Comparison of ENCODE assay signal across 11 cellular contexts in genomic region chrX:15301924-15302323, GRCh38. TPM values are rescaled to one million over a fixed set of nuclear protein-coding genes. Genes with fewer than 3 reads are reported as not detected.
A peak's percentile ranks its signal among the peaks of the same experiment; 100 is the strongest.
DNase-seq lines count a peak whose midpoint lies in the region; ATAC-seq lines count a peak whose summit lies in the region.
"Had no signal": no experiment of that assay in that cellular context is flagged by ENCODE, and none has a peak within 500 bp of the region (broad histone marks: within the 10 kb centered on the region; RNA-seq: fewer than 3 reads in every experiment).

No MANE protein-coding gene starts in this region.

- no peak overlapping the region for H2AK5ac ChIP-seq in trophoblast cell (ENCODE audit: low read length)

- H2BK12ac ChIP-seq in trophoblast cell (ENCODE audit: low read length): no peak overlapping the region

- H4K91ac ChIP-seq in trophoblast cell (ENCODE audit: low read depth, low read length): no peak overlapping the region

- no peak overlapping the region for H3K18ac ChIP-seq in trophoblast cell (ENCODE audit: low read length)

- no peak overlapping the region for H2BK120ac ChIP-seq in trophoblast cell (ENCODE audit: insufficient read depth, low read length, poor library complexity)

- intact Hi-C loops in dendritic cell treated with granulocyte-macrophage colony-stimulating factor and Interleukin-4, amounts not matched to agents 40 ng/mL and 50 ng/mL, for 4 days (cut with micrococcal nuclease): loop anchor here (2.0 kb wide), 2 partner anchors 47 to 167 kb away; no protein-coding TSS in a partner anchor

- H3K23ac ChIP-seq in trophoblast cell (ENCODE audit: low read length): no peak overlapping the region

- H3K36me3 Mint-ChIP-seq in dendritic cell treated with granulocyte-macrophage colony-stimulating factor and Interleukin-4, amounts not matched to agents 40 ng/mL and 50 ng/mL, for 4 days (ENCODE audit: low read depth): no peaks in the 10 kb centered on the region

- H3K4me1 ChIP-seq in trophoblast cell (ENCODE audit: control insufficient read depth in 1 of 2, insufficient read depth in 2 of 2, low read length in 2 of 2): peaks cover 0 to 2% of the 10 kb centered on the region in 2 experiments
- H3K4me1 ChIP-seq: Peyer's patch had no signal

- H3K27me3 Mint-ChIP-seq in dendritic cell treated with granulocyte-macrophage colony-stimulating factor and Interleukin-4, amounts not matched to agents 40 ng/mL and 50 ng/mL, for 4 days: no peaks in the 10 kb centered on the region

- H3K9me3 ChIP-seq in trophoblast cell (ENCODE audit: insufficient read depth, low read depth, low read length): no peaks in the 10 kb centered on the region
- H3K9me3 ChIP-seq: Peyer's patch had no signal

- H2BK5ac ChIP-seq in trophoblast cell (ENCODE audit: low read depth, low read length, poor library complexity): no peak overlapping the region

- H3K4ac ChIP-seq in trophoblast cell (ENCODE audit: low read depth, low read length): no peak overlapping the region

- H3K9ac ChIP-seq in trophoblast cell (ENCODE audit: low read length): no peak overlapping the region

- H3K27me3 ChIP-seq in trophoblast cell (ENCODE audit: insufficient read depth, low read length): no peaks in the 10 kb centered on the region
- H3K27me3 ChIP-seq: Peyer's patch had no signal

- peaks cover 33% of the 10 kb centered on the region for H3K4me1 Mint-ChIP-seq in dendritic cell treated with granulocyte-macrophage colony-stimulating factor and Interleukin-4, amounts not matched to agents 40 ng/mL and 50 ng/mL, for 4 days (ENCODE audit: low read depth)

- no peak overlapping the region for H3K27ac ChIP-seq in trophoblast cell (ENCODE audit: low read depth, low read length)
- H3K27ac ChIP-seq: Peyer's patch, skin epidermis had no signal

- H3K27ac Mint-ChIP-seq in dendritic cell treated with granulocyte-macrophage colony-stimulating factor and Interleukin-4, amounts not matched to agents 40 ng/mL and 50 ng/mL, for 4 days: peak overlapping the region; percentile 62

- H3K4me3 Mint-ChIP-seq in dendritic cell treated with granulocyte-macrophage colony-stimulating factor and Interleukin-4, amounts not matched to agents 40 ng/mL and 50 ng/mL, for 4 days: no peak overlapping the region

- no peaks in the 10 kb centered on the region for H3K79me1 ChIP-seq in trophoblast cell (ENCODE audit: low read length)

- no peaks in the 10 kb centered on the region for H3K36me3 ChIP-seq in trophoblast cell (ENCODE audit: control insufficient read depth in 1 of 2, insufficient read depth in 2 of 2, low read length in 2 of 2)
- H3K36me3 ChIP-seq: Peyer's patch had no signal

- no CpG with 5 or more reads among the region's 4 CpGs for WGBS in trophoblast cell (ENCODE audit: extremely low coverage, insufficient coverage, insufficient read length)

- H4K12ac ChIP-seq in trophoblast cell (ENCODE audit: low read depth, low read length): no peak overlapping the region

- H3K14ac ChIP-seq in trophoblast cell (ENCODE audit: low read length): no peak overlapping the region

- peak; percentile 88 for DNase-seq in MV-4-11 (lab: John Stamatoyannopoulos, UW)
- peak; percentile 6 to 39 for DNase-seq in trophoblast cell
- no peak for DNase-seq in putamen (ENCODE audit: low spot score)
- DNase-seq: central memory CD4-positive, alpha-beta T cell had no signal

- no peak overlapping the region for H3K4me3 ChIP-seq in trophoblast cell (ENCODE audit: low read depth, low read length)
- H3K4me3 ChIP-seq: Peyer's patch, skin epidermis had no signal

- no peaks in the 10 kb centered on the region for H3K9me3 Mint-ChIP-seq in dendritic cell treated with granulocyte-macrophage colony-stimulating factor and Interleukin-4, amounts not matched to agents 40 ng/mL and 50 ng/mL, for 4 days

- no peak overlapping the region for H3K4me2 ChIP-seq in trophoblast cell (ENCODE audit: low read length)

- no peak overlapping the region for H4K8ac ChIP-seq in trophoblast cell (ENCODE audit: low read depth, low read length)

- no peak overlapping the region for H2AFZ ChIP-seq in trophoblast cell (ENCODE audit: insufficient read depth, low read length, poor library complexity)

- ATAC-seq in GM19025 (IDR thresholded peaks at IDR 0.05; ENCODE audit: low read depth, unreplicated experiment) (peak; percentile 68), HG03139 (IDR thresholded peaks at IDR 0.05; ENCODE audit: unreplicated experiment) (no peak), GM21360 (IDR thresholded peaks at IDR 0.05; ENCODE audit: unreplicated experiment) (no peak), HG02884 (IDR thresholded peaks at IDR 0.05; ENCODE audit: unreplicated experiment) (no peak)

- H3K79me2 ChIP-seq in trophoblast cell (ENCODE audit: control insufficient read depth, insufficient read depth, low read length, poor library complexity): no peaks in the 10 kb centered on the region

RNA-seq across cellular contexts. Expression of gene ASB11, which starts 13.5 kb away (rescaled TPM):
- polyA plus RNA-seq in trophoblast cell (2013): 0.04 TPM in 1 of 2 replicates, not detected in the other

RNA-seq across cellular contexts. Expression of gene ASB9, which starts 32.0 kb away (rescaled TPM):
- polyA plus RNA-seq in trophoblast cell (2013): 0.11 and 0.12 TPM in 2 replicates

RNA-seq across cellular contexts. Expression of gene PIGA, which starts 33.4 kb away (rescaled TPM):
- 18.1 and 19.7 TPM in 2 replicates for polyA plus RNA-seq in trophoblast cell (2013)
